Comparison of ENCODE assay signal across 29 cellular contexts in the genomic region with DNA sequence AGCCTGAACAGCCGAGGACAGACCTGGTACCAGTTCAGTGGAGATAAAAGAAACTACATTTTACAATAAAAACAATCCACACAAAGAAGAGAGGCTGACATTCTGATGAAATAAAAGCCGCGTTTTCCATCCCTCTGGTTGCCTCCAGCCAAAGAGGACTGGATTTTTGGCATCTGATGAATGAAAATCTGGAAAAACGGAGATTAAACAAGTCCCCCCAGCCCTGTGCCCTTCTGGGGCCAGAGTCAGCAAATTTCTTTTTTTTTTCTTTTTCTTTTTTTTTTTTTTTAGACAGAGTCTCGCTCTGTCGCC.
"Had no signal": no experiment of that assay in that cellular context is flagged by ENCODE, and none has a peak within 500 bp of the region (broad histone marks: within the 10 kb centered on the region; RNA-seq: fewer than 3 reads in every experiment).

No MANE protein-coding gene starts in this region.

- H3K9me3 Mint-ChIP-seq: natural killer cell treated with Interleukin-12 subunit alpha and Interleukin-12 subunit beta and Interleukin-15 and Interleukin-18, amount 100 ng/mL, for 72 hours; neural crest cell; stimulated activated effector memory CD8-positive, alpha-beta T cell treated with anti-CD3 and anti-CD28 coated beads, Interleukin-12 subunit alpha, Interleukin-12 subunit beta, amount 100 ng/mL, for 72 hours; stimulated activated naive CD8-positive, alpha-beta T cell treated with anti-CD3 and anti-CD28 coated beads, Interleukin-15, Interleukin-2, amounts not matched to agents 100 ng/mL and 50 ng/mL, for 24 hours; type B pancreatic cell had no signal

- H3K27me3 Mint-ChIP-seq: progenitor cell of endocrine pancreas had no signal

- H2AFZ ChIP-seq: parathyroid adenoma had no signal

- H3K4me1 ChIP-seq: parathyroid adenoma, sigmoid colon, transverse colon, upper lobe of right lung, uterus had no signal

- DNase-seq: naive B cell; naive thymus-derived CD8-positive, alpha-beta T cell; nephron progenitor cell; nucleus accumbens; ovary; sigmoid colon; small intestine; stimulated activated CD4-positive, alpha-beta T cell treated with anti-CD3 and anti-CD28 coated beads, Interleukin-15, amount 100 ng/mL, for 24 hours; stimulated activated CD4-positive, alpha-beta T cell treated with anti-CD3 and anti-CD28 coated beads, Interleukin-2, amount 100 ng/mL, for 24 hours; stimulated activated CD4-positive, alpha-beta T cell treated with anti-CD3 and anti-CD28 coated beads, Interleukin-2, amount 100 ng/mL, for 48 hours; stimulated activated CD4-positive, alpha-beta T cell treated with anti-CD3 and anti-CD28 coated beads, Interleukin-4, amount 100 ng/mL, for 24 hours; stimulated activated naive B cell treated with anti-CD40 and anti-IgM and Interleukin-4, amounts not matched to agents 10 μg/mL and 1 μg/mL and 100 μg/mL, for 72 hours; stimulated activated naive CD4-positive, alpha-beta T cell treated with Interleukin-2 at 50 U/mL for 16 hours; stomach; tibial artery; transverse colon; uterus had no signal

- H3K9me3 ChIP-seq: neutrophil, ovary, psoas muscle, right lobe of liver, transverse colon had no signal

- H3K4me3 Mint-ChIP-seq: naive B cell; naive thymus-derived CD8-positive, alpha-beta T cell; natural killer cell treated with Interleukin-12 subunit alpha and Interleukin-12 subunit beta and Interleukin-15 and Interleukin-18, amount 100 ng/mL, for 72 hours; nephron progenitor cell; neural crest cell; stimulated activated effector memory CD8-positive, alpha-beta T cell treated with anti-CD3 and anti-CD28 coated beads, Interleukin-12 subunit alpha, Interleukin-12 subunit beta, amount 100 ng/mL, for 72 hours; stimulated activated naive B cell treated with anti-CD40 and anti-IgM and Interleukin-4, amounts not matched to agents 10 μg/mL and 1 μg/mL and 100 μg/mL, for 72 hours; stimulated activated naive CD8-positive, alpha-beta T cell treated with anti-CD3 and anti-CD28 coated beads, Interleukin-15, Interleukin-2, amounts not matched to agents 100 ng/mL and 50 ng/mL, for 24 hours; type B pancreatic cell had no signal

- H3K27me3 ChIP-seq: ovary, right lobe of liver, upper lobe of right lung, uterus had no signal

- H3K27ac ChIP-seq: neutrophil, ovary, parathyroid adenoma, psoas muscle, right lobe of liver, sigmoid colon, stomach, tibial artery, transverse colon, upper lobe of right lung, uterus had no signal

- H3K9ac ChIP-seq: parathyroid adenoma had no signal

- H3K36me3 Mint-ChIP-seq: natural killer cell treated with Interleukin-12 subunit alpha and Interleukin-12 subunit beta and Interleukin-15 and Interleukin-18, amount 100 ng/mL, for 72 hours; stimulated activated effector memory CD8-positive, alpha-beta T cell treated with anti-CD3 and anti-CD28 coated beads, Interleukin-12 subunit alpha, Interleukin-12 subunit beta, amount 100 ng/mL, for 72 hours; type B pancreatic cell had no signal

- H3K36me3 ChIP-seq: neutrophil, ovary, right lobe of liver, sigmoid colon, stomach, tibial artery, transverse colon, upper lobe of right lung, uterus had no signal

- ATAC-seq: naive thymus-derived CD8-positive, alpha-beta T cell; natural killer cell treated with Interleukin-12 subunit alpha and Interleukin-12 subunit beta and Interleukin-15 and Interleukin-18, amount 100 ng/mL, for 72 hours; psoas muscle; right cardiac atrium; right lobe of liver; stimulated activated effector memory CD8-positive, alpha-beta T cell treated with anti-CD3 and anti-CD28 coated beads, Interleukin-12 subunit alpha, Interleukin-12 subunit beta, amount 100 ng/mL, for 72 hours; stimulated activated naive B cell treated with anti-CD40 and anti-IgM and Interleukin-4, amounts not matched to agents 10 μg/mL and 1 μg/mL and 100 μg/mL, for 72 hours; upper lobe of right lung had no signal

- H3K27ac Mint-ChIP-seq: naive thymus-derived CD8-positive, alpha-beta T cell; natural killer cell treated with Interleukin-12 subunit alpha and Interleukin-12 subunit beta and Interleukin-15 and Interleukin-18, amount 100 ng/mL, for 72 hours; nephron progenitor cell; progenitor cell of endocrine pancreas; stimulated activated effector memory CD8-positive, alpha-beta T cell treated with anti-CD3 and anti-CD28 coated beads, Interleukin-12 subunit alpha, Interleukin-12 subunit beta, amount 100 ng/mL, for 72 hours; stimulated activated naive CD8-positive, alpha-beta T cell treated with anti-CD3 and anti-CD28 coated beads, Interleukin-15, Interleukin-2, amounts not matched to agents 100 ng/mL and 50 ng/mL, for 24 hours; type B pancreatic cell had no signal

- H3K4me3 ChIP-seq: ovary, psoas muscle, right lobe of liver, sigmoid colon, stomach, tibial artery, transverse colon, upper lobe of right lung, uterus had no signal
